In genomic region chr1:197928849-197929336, GRCh38 we compare ENCODE assay signal across 8 cellular contexts. TPM values are rescaled to one million over a fixed set of nuclear protein-coding genes. Genes with fewer than 3 reads are reported as not detected.
DNase-seq lines count a peak whose midpoint lies in the region; ATAC-seq and TF ChIP-seq lines count a peak whose summit lies in the region.

No MANE protein-coding gene starts in this region.

- DNase-seq in GM13976 (ENCODE audit: low spot score) (peak; percentile 14), memory B cell (ENCODE audit: low spot score in 2 of 2) (no peak), transverse colon (no peak), NCI-H345 (lab: John Stamatoyannopoulos, UW) (no peak), pons (ENCODE audit: low spot score) (no peak)
- no peak for DNase-seq in activated CD4-positive, alpha-beta memory T cell treated with anti-CD3 and anti-CD28 coated beads, Interleukin-2, amount 10 ng/mL, durations not matched to agents 7 days and 5 days

- CTCF ChIA-PET in activated CD4-positive, alpha-beta memory T cell treated with anti-CD3 and anti-CD28 coated beads, Interleukin-2, amount 10 ng/mL, durations not matched to agents 7 days and 5 days (lab: Charles Lee), result no interaction called here

- peaks cover 89% of the 10 kb centered on the region for H3K27me3 ChIP-seq in transverse colon

- H3K4me1 Mint-ChIP-seq in activated CD4-positive, alpha-beta memory T cell treated with anti-CD3 and anti-CD28 coated beads, Interleukin-2, amount 10 ng/mL, durations not matched to agents 7 days and 5 days, result peaks cover 6% of the 10 kb centered on the region
- H3K4me1 Mint-ChIP-seq in memory B cell, result peaks cover 3% of the 10 kb centered on the region

- TF ChIP-seq EP300 in transverse colon (IDR thresholded peaks at IDR 0.05; ENCODE audit: low read depth), result no peak

- peaks cover 69% of the 10 kb centered on the region for H3K27me3 Mint-ChIP-seq in activated CD4-positive, alpha-beta memory T cell treated with anti-CD3 and anti-CD28 coated beads, Interleukin-2, amount 10 ng/mL, durations not matched to agents 7 days and 5 days
- H3K27me3 Mint-ChIP-seq in memory B cell, result peaks cover 8% of the 10 kb centered on the region

- TF ChIP-seq CTCF in GM13976 (IDR thresholded peaks at IDR 0.05; ENCODE audit: borderline replicate concordance, control extremely low read depth, extremely low read depth, insufficient read depth, missing control alignments), result no peak
- no peak for TF ChIP-seq CTCF in transverse colon (IDR thresholded peaks at IDR 0.05)

- intact Hi-C loops in transverse colon (cut with DNase I; ENCODE audit: low total_unique reads), result no loop called here

- peak overlapping the region in 1 of 4 donors; percentile 11 for H3K4me3 ChIP-seq in transverse colon

- POLR2A ChIA-PET in activated CD4-positive, alpha-beta memory T cell treated with anti-CD3 and anti-CD28 coated beads, Interleukin-2, amount 10 ng/mL, durations not matched to agents 7 days and 5 days (lab: Charles Lee), result no interaction called here

- no peaks in the 10 kb centered on the region for H3K9me3 ChIP-seq in transverse colon

- WGBS in transverse colon (ENCODE audit: low coverage in 1 of 2), 2 donors, result 14 to 15% methylated on average over 9 to 15 of the region's 15 CpGs

- peak; percentile 41 for ATAC-seq in HG03378 (IDR thresholded peaks at IDR 0.05; ENCODE audit: unreplicated experiment)
- peak; percentile 37 for ATAC-seq in memory B cell (ENCODE audit: low read depth)
- no peak for ATAC-seq in HG03175 (IDR thresholded peaks at IDR 0.05; ENCODE audit: unreplicated experiment)

- H3K36me3 Mint-ChIP-seq in activated CD4-positive, alpha-beta memory T cell treated with anti-CD3 and anti-CD28 coated beads, Interleukin-2, amount 10 ng/mL, durations not matched to agents 7 days and 5 days (ENCODE audit: low read depth), result no peaks in the 10 kb centered on the region
- no peaks in the 10 kb centered on the region for H3K36me3 Mint-ChIP-seq in memory B cell

- H3K27ac Mint-ChIP-seq in activated CD4-positive, alpha-beta memory T cell treated with anti-CD3 and anti-CD28 coated beads, Interleukin-2, amount 10 ng/mL, durations not matched to agents 7 days and 5 days, result no peak overlapping the region
- H3K27ac Mint-ChIP-seq in memory B cell, result no peak overlapping the region

- peaks cover 0 to 5% (median 0%) of the 10 kb centered on the region in 4 donors for H3K4me1 ChIP-seq in transverse colon

- in situ Hi-C loops in GM13976 (cut with MboI; ENCODE audit: low sequenced_read_pairs, unreplicated experiment), result no loop called here
- in situ Hi-C loops in transverse colon (cut with MboI; ENCODE audit: low pct_ligation_motif_present in 1 of 4, low pct_unique_long_range_greater_than_20kb in 1 of 4, low sequenced_read_pairs in 3 of 4), result loop anchor here in 1 of 4 donors (10.0 kb wide), 1 partner anchor 404 kb away; no protein-coding TSS in a partner anchor

- H3K4me3 Mint-ChIP-seq in activated CD4-positive, alpha-beta memory T cell treated with anti-CD3 and anti-CD28 coated beads, Interleukin-2, amount 10 ng/mL, durations not matched to agents 7 days and 5 days, result peak overlapping the region; percentile 63
- H3K4me3 Mint-ChIP-seq in memory B cell, result no peak overlapping the region

- no peak overlapping the region for H3K27ac ChIP-seq in transverse colon

- no peak for TF ChIP-seq POLR2A in transverse colon (IDR thresholded peaks at IDR 0.05)

- no peaks in the 10 kb centered on the region for H3K36me3 ChIP-seq in transverse colon

- no peaks in the 10 kb centered on the region for H3K9me3 Mint-ChIP-seq in activated CD4-positive, alpha-beta memory T cell treated with anti-CD3 and anti-CD28 coated beads, Interleukin-2, amount 10 ng/mL, durations not matched to agents 7 days and 5 days
- H3K9me3 Mint-ChIP-seq in memory B cell, result no peaks in the 10 kb centered on the region

RNA-seq across cellular contexts. Expression of gene LHX9, which starts 11.7 kb away (rescaled TPM):
- not detected for total RNA-seq in activated CD4-positive, alpha-beta memory T cell treated with anti-CD3 and anti-CD28 coated beads, Interleukin-2, amount 10 ng/mL, durations not matched to agents 7 days and 5 days
- total RNA-seq in transverse colon, result not detected

RNA-seq across cellular contexts. Expression of gene C1orf53, which starts 26.5 kb away (rescaled TPM):
- total RNA-seq in activated CD4-positive, alpha-beta memory T cell treated with anti-CD3 and anti-CD28 coated beads, Interleukin-2, amount 10 ng/mL, durations not matched to agents 7 days and 5 days, result under 1 TPM in 1 of 2 experiments, not detected in 1; 0.55 TPM
- total RNA-seq in transverse colon, result 1 to 10 TPM in 2 of 4 donors, not detected in 2; 2.5 to 7.0 TPM
